20 cellular contexts compared by ENCODE assay signal in genomic region chr3:10935846-10936631, GRCh38. TPM values are rescaled to one million over a fixed set of nuclear protein-coding genes. Genes with fewer than 3 reads are reported as not detected.
"Had no signal": no experiment of that assay in that cellular context is flagged by ENCODE, and none has a peak within 500 bp of the region (broad histone marks: within the 10 kb centered on the region; RNA-seq: fewer than 3 reads in every experiment).

No MANE protein-coding gene starts in this region.

- H3K27me3 ChIP-seq: testis had no signal

- H3K4me3 Mint-ChIP-seq: activated CD4-positive, alpha-beta T cell treated with anti-CD3 and anti-CD28 coated beads, Interleukin-2, amount 10 ng/mL, durations not matched to agents 7 days and 5 days; activated CD8-positive, alpha-beta T cell treated with anti-CD3 and anti-CD28 coated beads, Interleukin-2, amount 10 ng/mL, durations not matched to agents 7 days and 5 days; activated naive CD4-positive, alpha-beta T cell treated with anti-CD3 and anti-CD28 coated beads, Interleukin-2, amount 10 ng/mL, durations not matched to agents 7 days and 5 days; activated T-cell treated with anti-CD3 and anti-CD28 coated beads, Interleukin-2, amount 50 U/mL, for 24 hours; effector memory CD8-positive, alpha-beta T cell; stimulated activated memory B cell treated with anti-CD40 and anti-IgM and Interleukin-4, amounts not matched to agents 10 μg/mL and 1 μg/mL and 100 μg/mL, for 72 hours; type B pancreatic cell had no signal

- H3K4me3 ChIP-seq: heart left ventricle, left ventricle myocardium inferior, psoas muscle, smooth muscle cell, testis had no signal

- DNase-seq: activated CD4-positive, alpha-beta T cell treated with anti-CD3 and anti-CD28 coated beads, Interleukin-2, amount 10 ng/mL, durations not matched to agents 7 days and 5 days; activated CD8-positive, alpha-beta T cell treated with anti-CD3 and anti-CD28 coated beads, Interleukin-2, amount 10 ng/mL, durations not matched to agents 7 days and 5 days; activated naive CD4-positive, alpha-beta T cell treated with anti-CD3 and anti-CD28 coated beads, Interleukin-2, amount 10 ng/mL, durations not matched to agents 7 days and 5 days; activated T-cell treated with anti-CD3 and anti-CD28 coated beads, Interleukin-2, amount 50 U/mL, for 24 hours; effector memory CD8-positive, alpha-beta T cell; heart left ventricle; kidney glomerular epithelial cell; left ventricle myocardium inferior; mammary epithelial cell; psoas muscle; stimulated activated CD4-positive, alpha-beta T cell treated with anti-CD3 and anti-CD28 coated beads, Interleukin-4, amount 100 ng/mL, for 4 hours; T1000; testis had no signal

- H3K27ac ChIP-seq: heart left ventricle, left ventricle myocardium inferior, psoas muscle, testis had no signal

- H3K9me3 Mint-ChIP-seq: activated CD4-positive, alpha-beta T cell treated with anti-CD3 and anti-CD28 coated beads, Interleukin-2, amount 10 ng/mL, durations not matched to agents 7 days and 5 days; activated naive CD4-positive, alpha-beta T cell treated with anti-CD3 and anti-CD28 coated beads, Interleukin-2, amount 10 ng/mL, durations not matched to agents 7 days and 5 days; activated T-cell treated with anti-CD3 and anti-CD28 coated beads, Interleukin-2, amount 50 U/mL, for 24 hours; activated T-helper 2 cell treated with anti-CD3 and anti-CD28 coated beads, Interferon-gamma antibody, Interleukin-2, Interleukin-4, amounts not matched to agents 10 μg/mL and 5 μg/mL and 100 μg/mL, durations not matched to agents 14 hours and 24 hours and 36 hours; effector memory CD8-positive, alpha-beta T cell; stimulated activated memory B cell treated with anti-CD40 and anti-IgM and Interleukin-4, amounts not matched to agents 10 μg/mL and 1 μg/mL and 100 μg/mL, for 72 hours; type B pancreatic cell had no signal

- H3K27ac Mint-ChIP-seq: activated CD4-positive, alpha-beta T cell treated with anti-CD3 and anti-CD28 coated beads, Interleukin-2, amount 10 ng/mL, durations not matched to agents 7 days and 5 days; activated CD8-positive, alpha-beta T cell treated with anti-CD3 and anti-CD28 coated beads, Interleukin-2, amount 10 ng/mL, durations not matched to agents 7 days and 5 days; activated naive CD4-positive, alpha-beta T cell treated with anti-CD3 and anti-CD28 coated beads, Interleukin-2, amount 10 ng/mL, durations not matched to agents 7 days and 5 days; activated T-cell treated with anti-CD3 and anti-CD28 coated beads, Interleukin-2, amount 50 U/mL, for 24 hours; activated T-helper 2 cell treated with anti-CD3 and anti-CD28 coated beads, Interferon-gamma antibody, Interleukin-2, Interleukin-4, amounts not matched to agents 10 μg/mL and 5 μg/mL and 100 μg/mL, durations not matched to agents 14 hours and 24 hours and 36 hours; effector memory CD8-positive, alpha-beta T cell; stimulated activated memory B cell treated with anti-CD40 and anti-IgM and Interleukin-4, amounts not matched to agents 10 μg/mL and 1 μg/mL and 100 μg/mL, for 72 hours; type B pancreatic cell had no signal

- H3K4me1 Mint-ChIP-seq: activated CD4-positive, alpha-beta T cell treated with anti-CD3 and anti-CD28 coated beads, Interleukin-2, amount 10 ng/mL, durations not matched to agents 7 days and 5 days; activated naive CD4-positive, alpha-beta T cell treated with anti-CD3 and anti-CD28 coated beads, Interleukin-2, amount 10 ng/mL, durations not matched to agents 7 days and 5 days; stimulated activated memory B cell treated with anti-CD40 and anti-IgM and Interleukin-4, amounts not matched to agents 10 μg/mL and 1 μg/mL and 100 μg/mL, for 72 hours had no signal

- H3K9me3 ChIP-seq: heart left ventricle, left ventricle myocardium inferior, psoas muscle, testis had no signal

- ATAC-seq: activated CD8-positive, alpha-beta T cell treated with anti-CD3 and anti-CD28 coated beads, Interleukin-2, amount 10 ng/mL, durations not matched to agents 7 days and 5 days; effector memory CD8-positive, alpha-beta T cell; heart left ventricle; psoas muscle; right cardiac atrium; stimulated activated memory B cell treated with anti-CD40 and anti-IgM and Interleukin-4, amounts not matched to agents 10 μg/mL and 1 μg/mL and 100 μg/mL, for 72 hours had no signal

- H3K4me1 ChIP-seq: heart left ventricle, left ventricle myocardium inferior, psoas muscle had no signal

- H3K36me3 ChIP-seq: heart left ventricle, left ventricle myocardium inferior had no signal

- H3K27me3 Mint-ChIP-seq: activated CD4-positive, alpha-beta T cell treated with anti-CD3 and anti-CD28 coated beads, Interleukin-2, amount 10 ng/mL, durations not matched to agents 7 days and 5 days; activated naive CD4-positive, alpha-beta T cell treated with anti-CD3 and anti-CD28 coated beads, Interleukin-2, amount 10 ng/mL, durations not matched to agents 7 days and 5 days had no signal

- H3K36me3 Mint-ChIP-seq: activated naive CD4-positive, alpha-beta T cell treated with anti-CD3 and anti-CD28 coated beads, Interleukin-2, amount 10 ng/mL, durations not matched to agents 7 days and 5 days; stimulated activated memory B cell treated with anti-CD40 and anti-IgM and Interleukin-4, amounts not matched to agents 10 μg/mL and 1 μg/mL and 100 μg/mL, for 72 hours; type B pancreatic cell had no signal

RNA-seq across cellular contexts. Expression of gene SLC6A1, which starts 56.5 kb away (rescaled TPM):
- total RNA-seq: activated CD4-positive, alpha-beta T cell treated with anti-CD3 and anti-CD28 coated beads, Interleukin-2, amount 10 ng/mL, durations not matched to agents 7 days and 5 days; activated CD8-positive, alpha-beta T cell treated with anti-CD3 and anti-CD28 coated beads, Interleukin-2, amount 10 ng/mL, durations not matched to agents 7 days and 5 days; activated T-helper 2 cell treated with anti-CD3 and anti-CD28 coated beads, Interferon-gamma antibody, Interleukin-2, Interleukin-4, amounts not matched to agents 10 μg/mL and 5 μg/mL and 100 μg/mL, durations not matched to agents 14 hours and 24 hours and 36 hours; dermis microvascular lymphatic vessel endothelial cell; T-helper 1 cell treated with Interleukin-12 subunit alpha and Interleukin-12 subunit beta and Interleukin-4 antibody, amounts not matched to agents 30 ng/mL and 1 ng/mL, for 36 hours had no signal
- polyA plus RNA-seq: mammary epithelial cell had no signal
